ENCODE assay signal across 8 cellular contexts in the genomic region with DNA sequence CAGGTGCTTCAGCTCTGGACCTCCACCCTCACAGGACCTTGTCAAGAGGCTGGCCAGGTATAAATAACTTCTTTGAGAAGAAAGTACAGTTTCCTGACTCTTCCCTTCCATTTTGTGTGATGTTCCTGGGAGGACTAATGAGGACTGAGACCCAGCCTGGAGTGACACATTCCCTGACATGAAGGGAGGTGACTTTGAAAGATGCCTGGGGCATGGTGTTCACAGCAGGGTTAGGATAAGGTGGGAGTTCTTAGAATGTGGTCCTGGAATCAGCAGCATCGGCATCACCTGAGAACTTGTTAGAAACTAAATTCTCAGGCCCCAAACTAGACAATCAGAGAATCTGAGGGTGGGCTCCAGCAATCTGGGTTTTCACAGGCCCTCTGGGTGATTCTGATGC.
"Had no signal": no experiment of that assay in that cellular context is flagged by ENCODE, and none has a peak within 500 bp of the region (broad histone marks: within the 10 kb centered on the region; RNA-seq: fewer than 3 reads in every experiment).

No MANE protein-coding gene starts in this region.

- DNase-seq: GDM1, GF-D8 had no signal

- H3K4me3 ChIP-seq: GM12878 had no signal

- ATAC-seq: GM12878 had no signal

- FAIRE-seq: G401.6, GM12878, GM12891, GM12892, GM18507, GM19239 had no signal
